Comparison of ENCODE assay signal across 1 cellular context in the genomic region with DNA sequence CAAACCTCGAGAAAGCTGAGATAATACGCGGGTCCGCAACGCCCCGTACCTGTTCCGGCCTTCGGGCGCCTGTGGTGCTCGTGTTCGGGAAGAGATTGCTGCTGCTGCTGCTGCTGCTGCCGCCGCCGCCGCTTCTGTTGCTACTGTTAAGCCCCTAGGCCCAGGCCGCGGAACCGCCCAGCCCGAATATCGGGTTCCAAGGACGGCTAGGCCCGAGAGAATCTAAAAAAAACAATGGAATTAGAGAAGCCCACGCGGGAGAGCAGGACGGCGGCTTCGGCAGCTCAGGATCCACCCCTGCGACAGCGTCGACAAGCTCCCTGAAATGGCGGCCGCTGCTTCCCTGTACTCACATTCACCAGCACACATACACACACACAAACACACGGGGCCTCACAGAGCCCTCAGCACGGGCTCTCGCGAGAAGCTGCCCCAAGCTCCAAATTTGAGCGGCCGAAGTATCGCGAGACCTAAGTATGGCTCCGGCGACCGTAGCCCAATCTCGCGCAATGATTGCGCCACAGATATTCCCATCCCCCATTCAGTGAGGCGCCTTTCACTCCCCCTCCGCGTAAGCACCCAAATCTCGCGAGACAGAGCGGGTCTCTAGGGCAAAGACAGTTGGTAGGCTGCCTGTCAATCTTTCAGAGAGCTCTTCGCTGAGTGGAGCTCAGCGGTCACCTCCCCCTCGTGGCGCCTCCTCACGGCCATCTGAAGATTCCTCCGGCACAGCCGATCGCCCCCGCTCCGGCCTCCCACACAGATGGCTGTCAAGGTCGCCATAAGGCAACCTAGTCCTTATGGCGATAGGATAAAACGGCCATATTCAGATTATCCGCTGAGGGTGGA.
A peak's percentile ranks its signal among the peaks of the same experiment; 100 is the strongest.
TF ChIP-seq lines count a peak whose summit lies in the region.

TSS of gene RBM39 (minus strand) at position 369 of the 849 bp plus-strand sequence. CDS start 1,386 bp downstream, outside the sequence.

TF ChIP-seq in HEK293, 187 proteins besides CTCF, POLR2A, EP300 and RAD21 (continued from another document):
- peak; percentile 97 for TF ChIP-seq ZNF639 (tag by site-specific recombination; IDR thresholded peaks at IDR 0.05)
- TF ChIP-seq KLF8 (tag by site-specific recombination; IDR thresholded peaks at IDR 0.05), result peak; percentile 98
- TF ChIP-seq ZBTB11 (tag by site-specific recombination; conservative IDR thresholded peaks at IDR 0.05; ENCODE audit: low read depth), result peak; percentile 74
- TF ChIP-seq ZNF514 (tag by site-specific recombination; IDR thresholded peaks at IDR 0.05), result no peak
- TF ChIP-seq IKZF3 (tag by site-specific recombination; IDR thresholded peaks at IDR 0.05), result 0 out of 2 replicates have a peak, but pooled peaks have one; percentile 18
- peak; percentile 85 for TF ChIP-seq WT1 (tag by site-specific recombination; IDR thresholded peaks at IDR 0.05)
- TF ChIP-seq ZBTB48 (tag by site-specific recombination; IDR thresholded peaks at IDR 0.05), result 0 out of 2 replicates have a peak, but pooled peaks have one; percentile 20
- TF ChIP-seq ZEB2 (tag by site-specific recombination; IDR thresholded peaks at IDR 0.05), result peak; percentile 78
- peak; percentile 86 for TF ChIP-seq ZNF76 (tag by site-specific recombination; IDR thresholded peaks at IDR 0.05; ENCODE audit: borderline replicate concordance, low read depth)
- peak; percentile 99 for TF ChIP-seq ZNF341 (tag by site-specific recombination; IDR thresholded peaks at IDR 0.05; ENCODE audit: low read depth)
- TF ChIP-seq ZNF416 (tag by site-specific recombination; IDR thresholded peaks at IDR 0.05), result no peak
- TF ChIP-seq OSR2 (tag by site-specific recombination; IDR thresholded peaks at IDR 0.05), result peak; percentile 80
- peak; percentile 24 for TF ChIP-seq ZFP69B (tag by site-specific recombination; IDR thresholded peaks at IDR 0.05)
- TF ChIP-seq ZNF558 (tag by site-specific recombination; IDR thresholded peaks at IDR 0.05), result peak; percentile 65; the same call in 1 of the 2 replicates
- TF ChIP-seq OVOL3 (tag by site-specific recombination; IDR thresholded peaks at IDR 0.05), result peak; percentile 14; the same call in 1 of the 2 replicates
- TF ChIP-seq ZBTB21 (tag by site-specific recombination; IDR thresholded peaks at IDR 0.05), result peak; percentile 71
- TF ChIP-seq, protein P1, sequence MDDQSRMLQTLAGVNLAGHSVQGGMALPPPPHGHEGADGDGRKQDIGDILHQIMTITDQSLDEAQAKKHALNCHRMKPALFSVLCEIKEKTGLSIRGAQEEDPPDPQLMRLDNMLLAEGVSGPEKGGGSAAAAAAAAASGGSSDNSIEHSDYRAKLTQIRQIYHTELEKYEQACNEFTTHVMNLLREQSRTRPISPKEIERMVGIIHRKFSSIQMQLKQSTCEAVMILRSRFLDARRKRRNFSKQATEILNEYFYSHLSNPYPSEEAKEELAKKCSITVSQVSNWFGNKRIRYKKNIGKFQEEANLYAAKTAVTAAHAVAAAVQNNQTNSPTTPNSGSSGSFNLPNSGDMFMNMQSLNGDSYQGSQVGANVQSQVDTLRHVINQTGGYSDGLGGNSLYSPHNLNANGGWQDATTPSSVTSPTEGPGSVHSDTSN (CRISPR knock-in tag; IDR thresholded peaks at IDR 0.05), result peak; percentile 96
- TF ChIP-seq PRDM1 (tag by site-specific recombination; IDR thresholded peaks at IDR 0.05), result peak; percentile 77
- TF ChIP-seq ZBTB17 (tag by site-specific recombination; IDR thresholded peaks at IDR 0.05), result peak; percentile 93
- peak; percentile 16; the same call in 1 of the 2 replicates for TF ChIP-seq ZNF146 (tag by site-specific recombination; IDR thresholded peaks at IDR 0.05)
- TF ChIP-seq ZNF660 (tag by site-specific recombination; IDR thresholded peaks at IDR 0.05), result peak; percentile 59
